Comparison of ENCODE assay signal across 8 cellular contexts in the genomic region with DNA sequence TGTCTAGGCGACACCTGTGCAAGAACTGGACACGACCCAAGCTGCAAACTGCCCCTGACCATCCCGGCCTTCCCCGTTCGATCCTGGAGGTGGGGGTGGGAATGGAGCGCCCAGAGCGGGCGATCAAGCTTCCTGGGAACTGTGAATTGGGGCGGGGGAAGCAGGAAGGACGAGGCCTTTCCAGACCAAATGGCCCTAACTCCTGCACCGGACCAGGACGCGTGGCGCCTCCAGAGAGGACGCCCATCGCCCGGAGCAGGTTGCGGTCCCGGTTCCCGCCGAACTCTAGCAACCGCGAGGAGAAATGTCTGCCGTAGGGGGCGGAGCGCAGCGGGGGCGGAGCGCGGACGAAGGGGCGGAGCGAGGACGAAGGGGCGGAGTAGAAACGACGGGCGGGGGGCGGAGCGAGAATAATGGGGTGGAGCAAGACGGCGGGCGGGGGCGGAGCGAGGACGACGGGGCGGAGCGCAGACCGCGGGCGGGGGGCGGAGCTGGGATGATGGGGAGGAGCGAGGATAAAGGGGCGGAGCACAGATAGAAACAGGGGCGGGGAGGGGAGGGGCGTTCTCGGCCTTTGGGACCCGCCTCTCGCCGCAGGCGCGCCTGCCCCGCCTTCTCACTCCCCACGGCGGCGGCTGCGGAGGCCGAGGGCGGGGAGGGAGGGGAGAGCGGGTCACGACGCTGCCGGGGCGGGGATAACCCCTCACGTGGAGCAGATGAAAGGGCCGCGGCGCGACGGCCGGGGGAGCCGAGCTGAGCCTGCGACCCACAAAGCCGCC. TPM values are rescaled to one million over a fixed set of nuclear protein-coding genes. Genes with fewer than 3 reads are reported as not detected.
DNase-seq lines count a peak whose midpoint lies in the region; ATAC-seq and TF ChIP-seq lines count a peak whose summit lies in the region.

TSS of gene ZNRF3 (plus strand) at position 695 of the 779 bp plus-strand sequence. CDS start 195 bp downstream, outside the sequence.

- H3K4me3 Mint-ChIP-seq in HFFc6: peak within 1 kb of the TSS; percentile 88
- peak within 1 kb of the TSS; percentile 82 for H3K4me3 Mint-ChIP-seq in progenitor cell of endocrine pancreas (ENCODE audit: low read depth)
- peak within 1 kb of the TSS; percentile 90 for H3K4me3 Mint-ChIP-seq in type B pancreatic cell

- H3K36me3 Mint-ChIP-seq in HFFc6 (ENCODE audit: low read depth) (no peaks in the 10 kb centered on the region), progenitor cell of endocrine pancreas (ENCODE audit: insufficient read depth) (no peaks in the 10 kb centered on the region), type B pancreatic cell (no peaks in the 10 kb centered on the region)

- peaks cover 31% of the 10 kb centered on the region for H3K4me1 Mint-ChIP-seq in HFFc6 (ENCODE audit: low read depth)
- H3K4me1 Mint-ChIP-seq in progenitor cell of endocrine pancreas (ENCODE audit: low read depth): peaks cover 34% of the 10 kb centered on the region
- peaks cover 33% of the 10 kb centered on the region for H3K4me1 Mint-ChIP-seq in type B pancreatic cell (ENCODE audit: unreplicated experiment)

- peaks cover 2% of the 10 kb centered on the region; the same call in 1 of the 2 replicates for H3K27me3 Mint-ChIP-seq in HFFc6 (ENCODE audit: insufficient read depth)
- H3K27me3 Mint-ChIP-seq in progenitor cell of endocrine pancreas: peaks cover 35% of the 10 kb centered on the region
- no peaks in the 10 kb centered on the region for H3K27me3 Mint-ChIP-seq in type B pancreatic cell

- H3K36me3 ChIP-seq in ascending aorta: no peaks in the 10 kb centered on the region

- TF ChIP-seq CTCF in HFFc6 (IDR thresholded peaks at IDR 0.05): no peak
- peak in 1 of 3 experiments; percentile 12 for TF ChIP-seq CTCF in ascending aorta (IDR thresholded peaks at IDR 0.05)
- TF ChIP-seq CTCF in progenitor cell of endocrine pancreas (IDR thresholded peaks at IDR 0.05; ENCODE audit: unreplicated experiment): peak; percentile 5
- no peak for TF ChIP-seq CTCF in type B pancreatic cell (conservative IDR thresholded peaks at IDR 0.05)

- H3K27me3 ChIP-seq in ascending aorta: no peaks in the 10 kb centered on the region

- H3K9me3 ChIP-seq in ascending aorta: no peaks in the 10 kb centered on the region

- H3K9me3 Mint-ChIP-seq in HFFc6 (no peaks in the 10 kb centered on the region), progenitor cell of endocrine pancreas (ENCODE audit: low read depth) (no peaks in the 10 kb centered on the region), type B pancreatic cell (no peaks in the 10 kb centered on the region)

- H3K27ac ChIP-seq in ascending aorta: peak within 1 kb of the TSS; percentile 45 to 83

- H3K4me1 ChIP-seq in ascending aorta: peaks cover 0 to 15% of the 10 kb centered on the region in 2 donors

- peak; percentile 97 for ATAC-seq in left ventricle myocardium superior

- H3K27ac Mint-ChIP-seq in HFFc6: peak within 1 kb of the TSS; percentile 71
- H3K27ac Mint-ChIP-seq in progenitor cell of endocrine pancreas: peak within 1 kb of the TSS; percentile 80
- peak within 1 kb of the TSS; percentile 73 for H3K27ac Mint-ChIP-seq in type B pancreatic cell

- intact Hi-C loops in ascending aorta (cut with DNase I) (loop anchor here (1.0 to 10.0 kb wide), 6 partner anchors 52 to 148 kb away; partner anchors contain the start of genes CCDC117, HSCB and XBP1), left ventricle myocardium superior (cut with micrococcal nuclease) (no loop called here)

- H3K4me3 ChIP-seq in ascending aorta: peak within 1 kb of the TSS; percentile 61 to 71

- DNase-seq in DMS114 treated with DMSO at 0.1 percent for 48 hours (lab: John Stamatoyannopoulos, UW; ENCODE audit: unreplicated experiment): peak; percentile 53
- peak; percentile 82 for DNase-seq in HFFc6
- peak; percentile 86 for DNase-seq in NCI-H146 (lab: John Stamatoyannopoulos, UW)
- peak; percentile 87 for DNase-seq in T-helper 22 cell (ENCODE audit: low read depth)
- peak; percentile 63 to 94 for DNase-seq in ascending aorta (ENCODE audit: low spot score in 2 of 2)
- peak; percentile 95 for DNase-seq in left ventricle myocardium superior
- DNase-seq in progenitor cell of endocrine pancreas (ENCODE audit: low spot score, unreplicated experiment): peak; percentile 83
- DNase-seq in type B pancreatic cell (ENCODE audit: extremely low spot score, unreplicated experiment): peak; percentile 98

RNA-seq across cellular contexts. Expression of gene ZNRF3, which starts in this region (rescaled TPM):
- 1 to 10 TPM; 3.3 to 4.7 (median 3.6) TPM for total RNA-seq in HFFc6 (2021; fragmentation: NEBNext Ultra II Directional; extraction: Animal tissue kit (Norgen Biotek cat#: 25700))
- total RNA-seq in ascending aorta: 49.1 TPM
- total RNA-seq in left ventricle myocardium superior: 6.9 TPM
- 7.5 and 9.5 TPM in 2 replicates for total RNA-seq in progenitor cell of endocrine pancreas
- 17.9 and 23.1 TPM in 2 replicates for total RNA-seq in type B pancreatic cell (ENCODE audit: low replicate concordance)

Comparison
In these comparisons a context has a peak if more than half of its experiments do, and no peak if none do; other contexts are left out.
1. Peak in every context shown above with its lines: DNase-seq, ATAC-seq, H3K4me3 ChIP-seq and H3K27ac ChIP-seq.